In genomic region chr20:54856202-54856601, GRCh38 we compare ENCODE assay signal across 5 cellular contexts.
"Had no signal": no experiment of that assay in that cellular context is flagged by ENCODE, and none has a peak within 500 bp of the region (broad histone marks: within the 10 kb centered on the region; RNA-seq: fewer than 3 reads in every experiment).

No MANE protein-coding gene starts in this region.

- H3K27ac ChIP-seq: HL-60 had no signal

- H3K4me3 ChIP-seq: K562 had no signal

- DNase-seq: IMR-90, KBM-7, KG1 had no signal
